In genomic region chr6:165701005-165701404, GRCh38 we compare ENCODE assay signal across 23 cellular contexts. TPM values are rescaled to one million over a fixed set of nuclear protein-coding genes. Genes with fewer than 3 reads are reported as not detected.
DNase-seq lines count a peak whose midpoint lies in the region; ATAC-seq and TF ChIP-seq lines count a peak whose summit lies in the region.
"Had no signal": no experiment of that assay in that cellular context is flagged by ENCODE, and none has a peak within 500 bp of the region (broad histone marks: within the 10 kb centered on the region; RNA-seq: fewer than 3 reads in every experiment).

No MANE protein-coding gene starts in this region.

- peak; percentile 80 for ATAC-seq in Right ventricle myocardium superior (ENCODE audit: poor library complexity)
- ATAC-seq in PC-3: no peak
- ATAC-seq in gastroesophageal sphincter: no peak
- no peak for ATAC-seq in GM19463 (IDR thresholded peaks at IDR 0.05; ENCODE audit: unreplicated experiment)

- no peak overlapping the region for H3K9ac ChIP-seq in mesenchymal stem cell (ENCODE audit: low read length)
- no peak overlapping the region for H3K9ac ChIP-seq in PC-3 (ENCODE audit: low read length)
- H3K9ac ChIP-seq: GM23248 had no signal

- no peak overlapping the region for H2AK5ac ChIP-seq in mesenchymal stem cell (ENCODE audit: low read length, severe bottlenecking)

- H3K18ac ChIP-seq in mesenchymal stem cell (ENCODE audit: low read depth in 1 of 2, low read length in 2 of 2): no peak overlapping the region

- no peak overlapping the region for H3K4me2 ChIP-seq in mesenchymal stem cell (ENCODE audit: low read length, poor library complexity, severe bottlenecking)
- no peak overlapping the region for H3K4me2 ChIP-seq in PC-3 (ENCODE audit: low read length)

- H3K4me3 ChIP-seq in fibroblast of villous mesenchyme (ENCODE audit: low read depth, low read length) (no peak overlapping the region), mesenchymal stem cell (ENCODE audit: insufficient read depth in 1 of 2, low read depth in 1 of 2, low read length in 2 of 2) (no peak overlapping the region), PC-3 (ENCODE audit: low read length) (no peak overlapping the region), gastroesophageal sphincter (no peak overlapping the region)
- H3K4me3 ChIP-seq: GM23248, HAP-1, MG63 had no signal

- no peak for DNase-seq in Right ventricle myocardium superior
- no peak for DNase-seq in cardiac septum (ENCODE audit: low spot score)
- DNase-seq in fibroblast of villous mesenchyme (ENCODE audit: low read depth): peak; percentile 12
- peak; percentile 67 for DNase-seq in mesenchymal stem cell
- DNase-seq in activated T-cell treated with anti-CD3 and anti-CD28 coated beads, Interleukin-2, amount 50 U/mL, for 48 hours: no peak
- DNase-seq in PC-3: no peak
- DNase-seq: 8988T; BE2C; Caco-2; CD4-positive, alpha-beta T cell; DMS153; GDM1; GM23248; Kasumi-1; MG63; NCI-H1092 treated with DMSO at 0.1 percent for 48 hours; NCI-H2081; NCI-H446 treated with DMSO at 0.1 percent for 48 hours; NCI-H69; SHP77 treated with DMSO at 0.1 percent for 48 hours had no signal

- WGBS in mesenchymal stem cell: 26% methylated on average over 4 of the region's 4 CpGs
- WGBS in gastroesophageal sphincter (ENCODE audit: low coverage in 1 of 2), 2 donors: 23 to 25% methylated on average over 4 of the region's 4 CpGs

- no peak overlapping the region for H3K27ac ChIP-seq in mesenchymal stem cell (ENCODE audit: low read length, poor library complexity, severe bottlenecking)
- H3K27ac ChIP-seq in PC-3 (ENCODE audit: low read length): no peak overlapping the region
- no peak overlapping the region for H3K27ac ChIP-seq in gastroesophageal sphincter
- H3K27ac ChIP-seq: GM23248 had no signal

- no peaks in the 10 kb centered on the region for H3K9me2 ChIP-seq in PC-3 (replicated peaks; ENCODE audit: low read length)

- peaks cover 17% of the 10 kb centered on the region for H3K4me1 ChIP-seq in mesenchymal stem cell (ENCODE audit: control insufficient read depth, insufficient read depth, low read depth, low read length)
- no peaks in the 10 kb centered on the region for H3K4me1 ChIP-seq in PC-3 (ENCODE audit: insufficient read depth, low read length)
- H3K4me1 ChIP-seq in gastroesophageal sphincter: peaks cover 0 to 14% (median 0%) of the 10 kb centered on the region in 3 donors
- H3K4me1 ChIP-seq: BE2C, Caco-2 had no signal

- H2BK12ac ChIP-seq in mesenchymal stem cell (ENCODE audit: low read length in 2 of 2): no peak overlapping the region

- H4K20me1 ChIP-seq in PC-3 (ENCODE audit: low read length): no peaks in the 10 kb centered on the region

- no peak for TF ChIP-seq POLR2A in gastroesophageal sphincter (IDR thresholded peaks at IDR 0.05)

- H4K8ac ChIP-seq in mesenchymal stem cell (ENCODE audit: low read length): no peak overlapping the region

- POLR2A ChIA-PET in PC-3 (lab: Charles Lee; ENCODE audit: unreplicated experiment): no interaction called here

- H3K9me3 ChIP-seq in mesenchymal stem cell (ENCODE audit: control insufficient read depth, low read length) (peaks cover 3% of the 10 kb centered on the region), PC-3 (ENCODE audit: low read length) (no peaks in the 10 kb centered on the region), gastroesophageal sphincter (peaks cover 0 to 9% (median 0%) of the 10 kb centered on the region in 3 donors)
- H3K9me3 ChIP-seq: BE2C, Caco-2, HAP-1, MG63 had no signal

- intact Hi-C loops in Right ventricle myocardium superior (cut with DNase I): no loop called here
- intact Hi-C loops in cardiac septum (cut with DNase I): loop anchor here (5.0 kb wide), 1 partner anchor 39 kb away; the partner anchor contains the start of gene PDE10A
- intact Hi-C loops in PC-3 (cut with micrococcal nuclease): no loop called here

- no peak overlapping the region for H4K91ac ChIP-seq in mesenchymal stem cell (ENCODE audit: low read length)

- no peak overlapping the region for H3K23ac ChIP-seq in mesenchymal stem cell (ENCODE audit: low read length in 2 of 2)

- H3K4ac ChIP-seq in mesenchymal stem cell (ENCODE audit: low read depth in 1 of 2, low read length in 2 of 2): no peak overlapping the region

- TF ChIP-seq CTCF in fibroblast of villous mesenchyme (IDR thresholded peaks at IDR 0.05; ENCODE audit: insufficient read depth, low read depth, low read length) (no peak), PC-3 (conservative IDR thresholded peaks at IDR 0.05; ENCODE audit: low read depth, low read length) (no peak), gastroesophageal sphincter (IDR thresholded peaks at IDR 0.05) (no peak)

- no peak overlapping the region for H2BK15ac ChIP-seq in mesenchymal stem cell (ENCODE audit: low read depth, poor library complexity, severe bottlenecking)

- H3K36me3 ChIP-seq in mesenchymal stem cell (ENCODE audit: control insufficient read depth in 1 of 2, insufficient read depth in 2 of 2, low read depth in 1 of 2, low read length in 2 of 2) (no peaks in the 10 kb centered on the region), PC-3 (ENCODE audit: low read depth, low read length) (no peaks in the 10 kb centered on the region), gastroesophageal sphincter (no peaks in the 10 kb centered on the region)
- H3K36me3 ChIP-seq: BE2C, HAP-1, MG63 had no signal

- TF ChIP-seq EP300 in gastroesophageal sphincter (IDR thresholded peaks at IDR 0.05): no peak

- H3K14ac ChIP-seq in mesenchymal stem cell (ENCODE audit: low read length in 2 of 2): no peak overlapping the region

- H3K79me1 ChIP-seq in mesenchymal stem cell (replicated peaks; ENCODE audit: low read length, poor library complexity, severe bottlenecking): no peaks in the 10 kb centered on the region

- no peaks in the 10 kb centered on the region for H3F3A ChIP-seq in PC-3 (ENCODE audit: low read length, unreplicated experiment)

- H2AFZ ChIP-seq in mesenchymal stem cell (ENCODE audit: low read depth, low read length) (no peak overlapping the region), PC-3 (ENCODE audit: low read length) (no peak overlapping the region)
- H2AFZ ChIP-seq: GM23248 had no signal

- CTCF ChIA-PET in PC-3 (lab: Charles Lee): no interaction called here

- no TSS peak for BruUV-seq in PC-3 (replicated peaks; lab: Mats Ljungman, UMichigan)

- peaks cover 0 to 6% of the 10 kb centered on the region in 2 experiments for H3K27me3 ChIP-seq in mesenchymal stem cell (ENCODE audit: control insufficient read depth in 1 of 2, insufficient read depth in 1 of 2, low read length in 2 of 2)
- H3K27me3 ChIP-seq in PC-3 (ENCODE audit: low read length): no peaks in the 10 kb centered on the region
- no peaks in the 10 kb centered on the region for H3K27me3 ChIP-seq in gastroesophageal sphincter
- H3K27me3 ChIP-seq: BE2C, MG63 had no signal

- H3K79me2 ChIP-seq in PC-3 (ENCODE audit: low read length): no peaks in the 10 kb centered on the region

- H2BK5ac ChIP-seq in mesenchymal stem cell (ENCODE audit: low read depth, low read length, poor library complexity, severe bottlenecking): no peak overlapping the region

- H2BK120ac ChIP-seq in mesenchymal stem cell (ENCODE audit: low read depth, low read length): no peak overlapping the region

RNA-seq across cellular contexts. Expression of gene PDE10A, which starts 38.0 kb away (rescaled TPM):
- total RNA-seq in Right ventricle myocardium superior (11.6 TPM), cardiac septum (25.1 TPM), fibroblast of villous mesenchyme (5.6 and 9.0 TPM in 2 replicates), PC-3 (2014; rRNA removed) (0.92 and 2.1 TPM in 2 replicates), gastroesophageal sphincter (10 to 100 TPM in 1 of 4 donors, 1 to 10 TPM in 3; 2.5 to 12.1 (median 4.0) TPM)
- polyA plus RNA-seq in mesenchymal stem cell (2013, experiment 1 of 2): 1.1 TPM
- 1.1 TPM for polyA plus RNA-seq in mesenchymal stem cell (2013, experiment 2 of 2)
- total RNA-seq: CD4-positive, alpha-beta T cell had no signal

Comparison
In these comparisons a context has a peak if more than half of its experiments do, and no peak if none do; other contexts are left out.
1. DNase-seq: peak in fibroblast of villous mesenchyme (single experiment) and mesenchymal stem cell (single experiment); none in Right ventricle myocardium superior (single experiment), cardiac septum (single experiment), activated T-cell treated with anti-CD3 and anti-CD28 coated beads, Interleukin-2, amount 50 U/mL, for 48 hours (0 of 2) and PC-3 (single experiment).